Comparison of ENCODE assay signal across 27 cellular contexts in genomic region chr6:37595859-37596258, GRCh38.
"Had no signal": no experiment of that assay in that cellular context is flagged by ENCODE, and none has a peak within 500 bp of the region (broad histone marks: within the 10 kb centered on the region; RNA-seq: fewer than 3 reads in every experiment).

No MANE protein-coding gene starts in this region.

- H3K27me3 ChIP-seq: colonic mucosa, gastrocnemius medialis had no signal

- H3K27ac ChIP-seq: colonic mucosa, epithelial cell of prostate, esophagus squamous epithelium, gastrocnemius medialis, heart right ventricle, left lung, lower lobe of right lung had no signal

- H3K9me3 Mint-ChIP-seq: dendritic cell treated with granulocyte-macrophage colony-stimulating factor and Interleukin-4, amounts not matched to agents 40 ng/mL and 50 ng/mL, for 4 days; effector memory CD8-positive, alpha-beta T cell; endodermal cell; memory B cell had no signal

- DNase-seq: colonic mucosa; cortex of kidney; effector CD8-positive, alpha-beta T cell; effector memory CD8-positive, alpha-beta T cell; endodermal cell; erythroblast; esophagus squamous epithelium; foreskin fibroblast; foreskin melanocyte; gastrocnemius medialis; glutamatergic neuron; head of caudate nucleus; heart right ventricle; hippocampal formation; left cardiac atrium; left lung; left ventricle myocardium superior; lower lobe of right lung; mesendoderm; midbrain had no signal

- H3K4me3 ChIP-seq: colonic mucosa, esophagus squamous epithelium, gastrocnemius medialis, heart right ventricle, left lung, lower lobe of right lung had no signal

- H3K36me3 ChIP-seq: colonic mucosa, esophagus squamous epithelium, gastrocnemius medialis, heart right ventricle, left lung, lower lobe of right lung had no signal

- H3K4me1 ChIP-seq: colonic mucosa, esophagus squamous epithelium, gastrocnemius medialis, heart right ventricle, left lung, lower lobe of right lung had no signal

- H3K27ac Mint-ChIP-seq: dendritic cell treated with granulocyte-macrophage colony-stimulating factor and Interleukin-4, amounts not matched to agents 40 ng/mL and 50 ng/mL, for 4 days; effector memory CD8-positive, alpha-beta T cell; endodermal cell; memory B cell had no signal

- ATAC-seq: effector memory CD8-positive, alpha-beta T cell; esophagus mucosa; gastrocnemius medialis; heart right ventricle; left cardiac atrium; left lung; left ventricle myocardium superior; lower lobe of right lung had no signal

- H3K36me3 Mint-ChIP-seq: memory B cell had no signal

- H3K4me3 Mint-ChIP-seq: dendritic cell treated with granulocyte-macrophage colony-stimulating factor and Interleukin-4, amounts not matched to agents 40 ng/mL and 50 ng/mL, for 4 days; effector memory CD8-positive, alpha-beta T cell; endodermal cell; memory B cell had no signal

- H3K9me3 ChIP-seq: colonic mucosa, esophagus squamous epithelium, gastrocnemius medialis, heart right ventricle, left lung, lower lobe of right lung had no signal

- FAIRE-seq: endometrium, islet of Langerhans, keratinocyte had no signal
